Comparison of ENCODE assay signal across 8 cellular contexts in the genomic region with DNA sequence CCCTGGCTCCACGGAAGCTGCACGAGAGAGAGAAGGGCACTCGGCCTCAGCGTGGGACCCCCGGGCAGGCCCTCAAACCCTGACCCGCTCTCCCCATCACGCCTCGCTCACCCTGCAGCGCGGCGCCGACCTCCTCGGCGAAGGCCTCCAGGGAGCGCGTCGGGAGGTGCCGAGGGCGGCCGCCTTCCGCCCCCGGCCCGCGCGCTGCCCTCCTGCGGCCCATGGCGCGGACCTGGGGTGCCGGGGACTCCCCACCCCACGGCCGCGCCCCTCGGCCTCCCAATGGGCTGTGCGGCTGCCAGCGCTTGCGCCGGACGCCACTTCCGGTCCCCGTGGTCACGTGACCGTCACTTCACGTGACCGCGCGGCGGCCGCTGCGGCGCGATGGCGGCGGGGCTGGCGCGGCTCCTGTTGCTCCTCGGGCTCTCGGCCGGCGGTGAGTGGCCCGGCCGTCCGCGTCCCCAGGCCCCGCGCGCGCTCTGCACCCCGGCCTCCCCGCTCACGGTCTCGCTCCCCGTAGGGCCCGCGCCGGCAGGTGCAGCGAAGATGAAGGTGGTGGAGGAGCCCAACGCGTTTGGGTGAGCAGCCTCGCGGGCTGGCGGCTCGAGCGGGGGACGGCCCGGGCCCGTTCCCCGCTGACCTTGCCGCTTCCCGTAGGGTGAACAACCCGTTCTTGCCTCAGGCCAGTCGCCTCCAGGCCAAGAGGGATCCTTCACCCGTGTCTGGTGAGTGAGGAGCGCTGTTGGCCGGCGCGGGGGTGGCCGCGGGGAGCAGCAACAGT. TPM values are rescaled to one million over a fixed set of nuclear protein-coding genes. Genes with fewer than 3 reads are reported as not detected.
A peak's percentile ranks its signal among the peaks of the same experiment; 100 is the strongest.
DNase-seq lines count a peak whose midpoint lies in the region; ATAC-seq and TF ChIP-seq lines count a peak whose summit lies in the region.

A gene (plus strand): TSS at position 350 of the 781 bp plus-strand sequence. CDS start 35 bp downstream, at position 385.
A gene (minus strand): TSS at position 297 of the 781 bp plus-strand sequence. CDS start 74 bp downstream, at position 223.

- H3K36me3 ChIP-seq in BE2C (peaks cover 30% of the 10 kb centered on the region), mesenchymal stem cell (ENCODE audit: control insufficient read depth in 1 of 2, insufficient read depth in 2 of 2, low read depth in 1 of 2, low read length in 2 of 2) (peaks cover 25 to 65% of the 10 kb centered on the region in 2 experiments)

- peak; percentile 73 for ATAC-seq in GM19025 (IDR thresholded peaks at IDR 0.05; ENCODE audit: low read depth, unreplicated experiment)
- peak; percentile 73 for ATAC-seq in HG03342 (IDR thresholded peaks at IDR 0.05; ENCODE audit: unreplicated experiment)
- peak; percentile 91 for ATAC-seq in effector memory CD8-positive, alpha-beta T cell (replicated peaks)

- H3K4me3 Mint-ChIP-seq in effector memory CD8-positive, alpha-beta T cell = peak within 1 kb of the TSS; percentile 81 to 82

- peak within 1 kb of the TSS; percentile 92 for H4K91ac ChIP-seq in mesenchymal stem cell (ENCODE audit: low read length)

- no peak within 1 kb of the TSS for H3K27ac ChIP-seq in mesenchymal stem cell (ENCODE audit: low read length, poor library complexity, severe bottlenecking)

- H3K4me1 ChIP-seq in BE2C (no peaks in the 10 kb centered on the region; the same call in 1 of the 2 replicates), mesenchymal stem cell (ENCODE audit: control insufficient read depth, insufficient read depth, low read depth, low read length) (peaks cover 31% of the 10 kb centered on the region)

- H3K4me3 ChIP-seq in BE2C (ENCODE audit: low read depth, low read length) (peak within 1 kb of the TSS; percentile 94), mesenchymal stem cell (ENCODE audit: insufficient read depth in 1 of 2, low read depth in 1 of 2, low read length in 2 of 2) (peak within 1 kb of the TSS; percentile 98 to 99)

- no peaks in the 10 kb centered on the region for H3K9me3 Mint-ChIP-seq in effector memory CD8-positive, alpha-beta T cell

- no peak for TF ChIP-seq CTCF in BE2C (IDR thresholded peaks at IDR 0.05; ENCODE audit: low read depth, low read length)

- H3K4me1 Mint-ChIP-seq in effector memory CD8-positive, alpha-beta T cell (ENCODE audit: low read depth in 2 of 2) = peaks cover 31 to 37% of the 10 kb centered on the region in 2 donors

- H2BK120ac ChIP-seq in mesenchymal stem cell (ENCODE audit: low read depth, low read length) = no peak within 1 kb of the TSS

- peak; percentile 86 for DNase-seq in BE2C
- DNase-seq in NCI-H82 (lab: John Stamatoyannopoulos, UW) = peak; percentile 88
- DNase-seq in activated CD8-positive, alpha-beta memory T cell treated with anti-CD3 and anti-CD28 coated beads for 4 hours (ENCODE audit: low read depth in 2 of 2) = peak; percentile 63 to 68
- peak; percentile 76 to 87 (median 83) for DNase-seq in effector memory CD8-positive, alpha-beta T cell
- peak; percentile 86 for DNase-seq in mesenchymal stem cell
- peak; percentile 70 for DNase-seq in stimulated activated CD8-positive, alpha-beta memory T cell treated with anti-CD3 and anti-CD28 coated beads, Interleukin-12 subunit alpha, Interleukin-12 subunit beta, amount 100 ng/mL, for 1 hour (ENCODE audit: low read depth)

- peak within 1 kb of the TSS in 1 of 2 experiments; percentile 56 for H2BK12ac ChIP-seq in mesenchymal stem cell (ENCODE audit: low read length in 2 of 2)

- H3K79me1 ChIP-seq in mesenchymal stem cell (replicated peaks; ENCODE audit: low read length, poor library complexity, severe bottlenecking) = peaks cover 46% of the 10 kb centered on the region

- H3K27me3 ChIP-seq in BE2C (peaks cover 3% of the 10 kb centered on the region; the same call in 1 of the 2 replicates), mesenchymal stem cell (ENCODE audit: control insufficient read depth in 1 of 2, insufficient read depth in 1 of 2, low read length in 2 of 2) (no peaks in the 10 kb centered on the region)

- peak within 1 kb of the TSS in 1 of 2 experiments; percentile 97 for H3K14ac ChIP-seq in mesenchymal stem cell (ENCODE audit: low read length in 2 of 2)

- H3K27ac Mint-ChIP-seq in effector memory CD8-positive, alpha-beta T cell = peak within 1 kb of the TSS; percentile 85 to 89

- peak within 1 kb of the TSS; percentile 92 for H2AFZ ChIP-seq in mesenchymal stem cell (ENCODE audit: low read depth, low read length)

- no peak within 1 kb of the TSS for H2BK5ac ChIP-seq in mesenchymal stem cell (ENCODE audit: low read depth, low read length, poor library complexity, severe bottlenecking)

- H3K27me3 Mint-ChIP-seq in effector memory CD8-positive, alpha-beta T cell = no peaks in the 10 kb centered on the region

- peak within 1 kb of the TSS; percentile 94 for H4K8ac ChIP-seq in mesenchymal stem cell (ENCODE audit: low read length)

- peak within 1 kb of the TSS; percentile 83 to 92 for H3K18ac ChIP-seq in mesenchymal stem cell (ENCODE audit: low read depth in 1 of 2, low read length in 2 of 2)

- no peaks in the 10 kb centered on the region for H3K9me3 ChIP-seq in BE2C
- no peaks in the 10 kb centered on the region for H3K9me3 ChIP-seq in mesenchymal stem cell (ENCODE audit: control insufficient read depth, low read length)

- H3K36me3 Mint-ChIP-seq in effector memory CD8-positive, alpha-beta T cell (ENCODE audit: insufficient read depth) = peaks cover 54% of the 10 kb centered on the region

- H3K9ac ChIP-seq in mesenchymal stem cell (ENCODE audit: low read length) = peak within 1 kb of the TSS; percentile 92

- no peak within 1 kb of the TSS for H2AK5ac ChIP-seq in mesenchymal stem cell (ENCODE audit: low read length, severe bottlenecking)

- H2BK15ac ChIP-seq in mesenchymal stem cell (ENCODE audit: low read depth, poor library complexity, severe bottlenecking) = no peak within 1 kb of the TSS

- whole genome bisulfite sequencing in mesenchymal stem cell = 2% methylated on average over 63 of the region's 98 CpGs

- peak within 1 kb of the TSS in 1 of 2 experiments; percentile 100 for H3K23ac ChIP-seq in mesenchymal stem cell (ENCODE audit: low read length in 2 of 2)

- H3K4me2 ChIP-seq in mesenchymal stem cell (ENCODE audit: low read length, poor library complexity, severe bottlenecking) = peak within 1 kb of the TSS; percentile 78

- peak within 1 kb of the TSS; percentile 66 to 99 for H3K4ac ChIP-seq in mesenchymal stem cell (ENCODE audit: low read depth in 1 of 2, low read length in 2 of 2)

RNA-seq across cellular contexts. Expression of the first gene that starts in this region (rescaled TPM):
- polyA plus RNA-seq in BE2C (2012; ENCODE audit: insufficient read depth, insufficient read length, low read depth) = 61.1 TPM
- polyA plus RNA-seq in mesenchymal stem cell (2013, experiment 1 of 2) = 46.5 TPM
- polyA plus RNA-seq in mesenchymal stem cell (2013, experiment 2 of 2) = 45.8 TPM

RNA-seq across cellular contexts. Expression of the second gene that starts in this region (rescaled TPM):
- 122 TPM for polyA plus RNA-seq in BE2C (2012; ENCODE audit: insufficient read depth, insufficient read length, low read depth)
- 43.6 TPM for polyA plus RNA-seq in mesenchymal stem cell (2013, experiment 1 of 2)
- 42.3 TPM for polyA plus RNA-seq in mesenchymal stem cell (2013, experiment 2 of 2)
